ENCODE assay signal across 1 cellular context in the genomic region with DNA sequence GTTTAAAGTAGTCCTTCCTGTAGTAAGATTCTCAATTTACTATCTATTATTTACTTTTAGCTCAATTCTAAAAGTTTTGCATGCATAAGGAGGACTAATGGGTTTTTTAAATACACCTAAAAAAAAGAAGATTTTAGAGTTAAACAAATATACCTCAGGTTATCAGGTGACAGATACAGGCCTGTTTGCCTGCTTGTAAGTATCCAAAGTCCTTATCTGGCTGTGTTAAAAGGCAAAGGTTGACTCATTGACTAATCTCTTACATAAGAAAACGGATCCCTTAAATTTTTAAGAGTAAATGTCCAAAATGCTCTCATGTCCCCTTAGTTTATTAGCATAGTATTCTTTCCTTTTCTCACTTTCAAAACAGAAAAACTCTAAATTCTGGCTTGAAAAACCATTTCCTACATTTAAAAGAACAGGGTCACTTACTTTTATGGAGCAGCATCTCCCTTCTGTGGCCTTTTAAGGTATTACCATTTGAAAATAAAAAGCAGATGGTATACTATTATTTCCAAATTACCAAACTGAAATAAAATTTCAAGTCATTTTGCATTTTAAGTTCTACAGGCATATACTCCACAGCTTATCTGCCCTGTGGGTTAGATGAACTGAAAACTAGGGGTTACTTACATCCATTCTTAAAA.
TF ChIP-seq lines count a peak whose summit lies in the region.

No MANE protein-coding gene starts in this region.

TF ChIP-seq in HCT116, 20 proteins besides CTCF, POLR2A, EP300 and RAD21 (continued from another document):
- TF ChIP-seq ZBTB33 (IDR thresholded peaks at IDR 0.05; ENCODE audit: extremely low read depth, insufficient replicate concordance, low read length) (no peak), ELF1 (IDR thresholded peaks at IDR 0.05; ENCODE audit: borderline replicate concordance, low read depth) (no peak), ZFX (IDR thresholded peaks at IDR 0.05) (no peak), TCF7L2 (IDR thresholded peaks at IDR 0.05; ENCODE audit: borderline replicate concordance, extremely low read depth, insufficient read depth, insufficient read length) (no peak)
TF ChIP-seq in HCT116: peak in this region for 0.
